Comparison of ENCODE assay signal across 2 cellular contexts in the genomic region with DNA sequence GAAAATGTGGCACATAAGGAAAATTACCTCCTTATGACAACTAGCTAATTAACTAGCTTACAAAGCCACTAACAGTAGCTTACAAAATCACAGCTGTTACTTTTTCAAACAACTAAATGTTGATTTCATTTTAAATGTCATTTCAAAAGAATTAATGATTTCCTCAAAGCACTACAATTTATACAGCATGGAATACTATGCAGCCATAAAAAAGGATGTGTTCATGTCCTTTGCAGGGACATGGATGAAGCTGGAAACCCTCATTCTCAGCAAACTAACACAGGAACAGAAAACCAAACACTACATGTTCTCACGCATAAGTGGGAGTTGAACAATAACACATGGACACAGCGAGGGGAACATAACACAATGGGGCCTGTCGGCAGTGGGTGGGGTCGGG. TPM values are rescaled to one million over a fixed set of nuclear protein-coding genes. Genes with fewer than 3 reads are reported as not detected.
"Had no signal": no experiment of that assay in that cellular context is flagged by ENCODE, and none has a peak within 500 bp of the region (broad histone marks: within the 10 kb centered on the region; RNA-seq: fewer than 3 reads in every experiment).

No MANE protein-coding gene starts in this region.

RNA-seq across cellular contexts. Expression of gene RUNX2, which starts 50.4 kb away (rescaled TPM):
- total RNA-seq: dermis microvascular lymphatic vessel endothelial cell, endothelial cell of umbilical vein had no signal
